In the genomic region with DNA sequence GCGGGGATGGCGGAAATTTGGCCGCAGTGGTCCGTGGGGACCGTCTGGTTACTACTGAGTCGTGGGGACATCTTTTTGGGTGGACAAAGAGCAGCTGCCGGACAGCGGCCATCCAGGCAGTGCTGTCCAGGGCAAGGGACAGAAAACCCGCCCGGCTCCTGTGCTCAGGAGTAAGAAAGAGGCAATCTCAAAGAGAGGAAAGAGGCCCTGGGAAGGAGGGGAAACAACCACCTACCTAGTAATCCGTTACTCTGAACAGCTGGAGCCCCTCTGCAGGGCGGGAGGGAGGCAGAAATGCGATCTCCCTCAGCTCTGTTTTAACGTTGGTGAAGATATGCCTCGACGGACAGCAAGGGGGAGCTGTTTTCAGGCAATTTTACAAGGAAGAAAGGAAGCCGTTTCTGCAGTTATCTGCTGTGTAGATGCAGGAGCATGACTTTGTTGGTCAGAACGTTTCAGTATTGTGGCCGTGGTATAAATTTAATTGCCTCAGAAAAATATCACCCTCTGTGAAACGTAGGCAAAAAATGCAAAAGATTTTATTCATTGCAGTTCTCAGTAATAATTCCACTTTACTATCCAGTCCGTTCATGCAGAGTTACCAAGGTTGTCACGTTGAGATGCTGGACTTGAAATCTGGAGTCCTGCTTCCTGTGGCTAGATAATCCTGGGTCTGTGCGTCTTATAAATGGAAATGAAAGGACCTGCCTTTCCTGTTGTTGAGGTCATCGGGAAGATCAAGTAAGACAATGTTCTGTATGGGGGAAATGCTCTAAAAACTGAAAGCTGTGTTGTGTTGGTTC, we compare ENCODE assay signal across 8 cellular contexts. TPM values are rescaled to one million over a fixed set of nuclear protein-coding genes. Genes with fewer than 3 reads are reported as not detected.
A peak's percentile ranks its signal among the peaks of the same experiment; 100 is the strongest.
DNase-seq lines count a peak whose midpoint lies in the region; ATAC-seq, FAIRE-seq and TF ChIP-seq lines count a peak whose summit lies in the region.

No MANE protein-coding gene starts in this region.

- peak overlapping the region; percentile 54 for H2AFZ ChIP-seq in astrocyte (ENCODE audit: low read depth, low read length)

- TF ChIP-seq CTCF in astrocyte (IDR thresholded peaks at IDR 0.05; ENCODE audit: insufficient read depth, low read depth, low read length) (peak; percentile 75), retinal pigment epithelial cell (conservative IDR thresholded peaks at IDR 0.05; ENCODE audit: low read depth, low read length) (peak; percentile 89)

- H3K27ac ChIP-seq in astrocyte (ENCODE audit: low read depth, low read length) = no peak overlapping the region

- peak overlapping the region; percentile 83 for H3K4me3 Mint-ChIP-seq in astrocyte (ENCODE audit: unreplicated experiment)

- H3K9ac ChIP-seq in astrocyte (ENCODE audit: low read length) = no peak overlapping the region

- ATAC-seq in GM18508 (IDR thresholded peaks at IDR 0.05; ENCODE audit: insufficient read depth, unreplicated experiment) = peak; percentile 62
- ATAC-seq in HG03108 (IDR thresholded peaks at IDR 0.05; ENCODE audit: unreplicated experiment) = peak; percentile 75
- ATAC-seq in GM21717 (IDR thresholded peaks at IDR 0.05; ENCODE audit: unreplicated experiment) = no peak

- DNase-seq in AG20443 (ENCODE audit: low spot score) (peak; percentile 72), NCI-H2227 treated with DMSO at 0.1 percent for 48 hours (lab: John Stamatoyannopoulos, UW) (peak; percentile 47), astrocyte (ENCODE audit: low read depth) (peak; percentile 16), hepatic stellate cell (ENCODE audit: low spot score) (peak; percentile 30), retinal pigment epithelial cell (ENCODE audit: low read depth) (peak; percentile 15)

- H3K4me3 ChIP-seq in astrocyte (ENCODE audit: insufficient read depth, low read depth, low read length) = peak overlapping the region; percentile 49
- H3K4me3 ChIP-seq in retinal pigment epithelial cell (ENCODE audit: low read length) = peak overlapping the region; percentile 38

- peak overlapping the region; percentile 87 for H3K4me2 ChIP-seq in astrocyte (ENCODE audit: low read length)

- peaks cover 11% of the 10 kb centered on the region for H3K4me1 ChIP-seq in astrocyte (ENCODE audit: insufficient read depth, low read length)

- no peaks in the 10 kb centered on the region for H3K79me2 ChIP-seq in astrocyte (ENCODE audit: insufficient read depth, low read length)

- H4K20me1 ChIP-seq in astrocyte (ENCODE audit: insufficient read depth, low read length) = no peaks in the 10 kb centered on the region

- peaks cover 41% of the 10 kb centered on the region for H3K27me3 ChIP-seq in astrocyte (ENCODE audit: insufficient read depth, low read length)

- H3K27ac Mint-ChIP-seq in astrocyte (ENCODE audit: unreplicated experiment) = no peak overlapping the region

- H3K9me3 ChIP-seq in astrocyte (ENCODE audit: insufficient read depth, low read depth, low read length) = peaks cover 7% of the 10 kb centered on the region

- H3K4me1 Mint-ChIP-seq in astrocyte (ENCODE audit: low read depth, unreplicated experiment) = peaks cover 3% of the 10 kb centered on the region

- H3K27me3 Mint-ChIP-seq in astrocyte (ENCODE audit: low read depth, unreplicated experiment) = peaks cover 43% of the 10 kb centered on the region

- H3K36me3 Mint-ChIP-seq in astrocyte (ENCODE audit: low read depth, unreplicated experiment) = no peaks in the 10 kb centered on the region

- H3K36me3 ChIP-seq in astrocyte (ENCODE audit: insufficient read depth, low read length) = no peaks in the 10 kb centered on the region

- peak; percentile 69 for FAIRE-seq in astrocyte (lab: Jason Lieb, UNC)

- peaks cover 4% of the 10 kb centered on the region for H3K9me3 Mint-ChIP-seq in astrocyte (ENCODE audit: unreplicated experiment)

RNA-seq across cellular contexts. Expression of a gene that starts 1.1 kb away (rescaled TPM):
- total RNA-seq in astrocyte = 0.05 TPM in 1 of 2 replicates, not detected in the other

Comparison
In these comparisons a context has a peak if more than half of its experiments do, and no peak if none do; other contexts are left out.
1. DNase-seq: peak in every context shown above with its lines; median percentile 72 in AG20443; 47 in NCI-H2227 treated with DMSO at 0.1 percent for 48 hours; 30 in hepatic stellate cell; 16 in astrocyte; 15 in retinal pigment epithelial cell.